1 cellular context compared by ENCODE assay signal in genomic region chrX:41507899-41508298, GRCh38.
TF ChIP-seq lines count a peak whose summit lies in the region.

No MANE protein-coding gene starts in this region.

TF ChIP-seq in IMR-90, 13 proteins besides CTCF, POLR2A, EP300 and RAD21:
- TF ChIP-seq MAFK (IDR thresholded peaks at IDR 0.05; ENCODE audit: low read depth, low read length) (no peak), BHLHE40 (IDR thresholded peaks at IDR 0.05; ENCODE audit: low read depth, low read length) (no peak), USF2 (IDR thresholded peaks at IDR 0.05; ENCODE audit: low read depth, low read length) (no peak), FOS (IDR thresholded peaks at IDR 0.05; ENCODE audit: low read depth, low read length) (no peak), SMC3 (IDR thresholded peaks at IDR 0.05; ENCODE audit: low read depth, low read length) (no peak), NFE2L2 (IDR thresholded peaks at IDR 0.05; ENCODE audit: low read depth, low read length) (no peak), RFX5 (IDR thresholded peaks at IDR 0.05; ENCODE audit: low read depth, low read length) (no peak), MXI1 (IDR thresholded peaks at IDR 0.05; ENCODE audit: borderline replicate concordance, low read depth, low read length) (no peak), RCOR1 (IDR thresholded peaks at IDR 0.05; ENCODE audit: insufficient replicate concordance, low read length) (no peak)
